In genomic region chr9:2047144-2047671, GRCh38 we compare ENCODE assay signal across 34 cellular contexts. TPM values are rescaled to one million over a fixed set of nuclear protein-coding genes. Genes with fewer than 3 reads are reported as not detected.
DNase-seq lines count a peak whose midpoint lies in the region; ATAC-seq, FAIRE-seq and TF ChIP-seq lines count a peak whose summit lies in the region.
"Had no signal": no experiment of that assay in that cellular context is flagged by ENCODE, and none has a peak within 500 bp of the region (broad histone marks: within the 10 kb centered on the region; RNA-seq: fewer than 3 reads in every experiment).

No MANE protein-coding gene starts in this region.

- H3K79me1 ChIP-seq in mesenchymal stem cell (replicated peaks; ENCODE audit: low read length, poor library complexity, severe bottlenecking): peaks cover 17% of the 10 kb centered on the region

- TF ChIP-seq EP300 in GM12878 (IDR thresholded peaks at IDR 0.05; ENCODE audit: borderline replicate concordance in 1 of 2, control insufficient read depth in 1 of 2, low read depth in 2 of 2, low read length in 2 of 2): no peak

- no peak for ATAC-seq in GM12878
- no peak for ATAC-seq in activated CD4-positive, CD25-positive, alpha-beta regulatory T cell treated with anti-CD3 and anti-CD28 coated beads, Interleukin-2, amount 50 U/mL, for 24 hours
- ATAC-seq: CD8-positive, alpha-beta T cell; heart right ventricle; left cardiac atrium; PC-3; sciatic nerve; SK-N-SH treated with all-trans-retinoic acid at 6 μM for 48 hours had no signal

- no peaks in the 10 kb centered on the region; the same call in 1 of the 2 replicates for H4K20me1 ChIP-seq in GM12878 (ENCODE audit: control insufficient read depth, insufficient read depth)

- WGBS in GM12878 (ENCODE audit: insufficient coverage, insufficient replicate concordance, low lambda C conversion rate, missing lambda C conversion rate): 96% methylated on average over 36 of the region's 54 CpGs
- WGBS in mesenchymal stem cell: 45% methylated on average over 44 of the region's 54 CpGs

- no peak overlapping the region for H3K9ac ChIP-seq in GM12878 (ENCODE audit: control insufficient read depth, insufficient read depth, low read length)
- no peak overlapping the region for H3K9ac ChIP-seq in mesenchymal stem cell (ENCODE audit: low read length)

- DNase-seq in HFF-Myc (ENCODE audit: extremely low read depth, low read depth) (no peak), GM12878 (ENCODE audit: low read depth, low spot score) (no peak), mesenchymal stem cell (no peak), retina (peak; percentile 53), nucleus accumbens (lab: John Stamatoyannopoulos, UW) (no peak), NCI-H748 treated with DMSO at 0.1 percent for 48 hours (lab: John Stamatoyannopoulos, UW) (no peak)
- DNase-seq: activated CD4-positive, alpha-beta memory T cell treated with anti-CD3 and anti-CD28 coated beads, Interleukin-2, amount 10 ng/mL, durations not matched to agents 7 days and 5 days; activated CD4-positive, CD25-positive, alpha-beta regulatory T cell treated with anti-CD3 and anti-CD28 coated beads, Interleukin-2, amount 50 U/mL, for 72 hours; activated CD8-positive, alpha-beta memory T cell treated with anti-CD3 and anti-CD28 coated beads, Interleukin-2, amount 50 U/mL, for 4 hours; activated naive CD4-positive, alpha-beta T cell treated with anti-CD3 and anti-CD28 coated beads for 36 hours; amniotic stem cell; BE2C; brain microvascular endothelial cell; CD8-positive, alpha-beta T cell; cerebellar nuclear complex; dermis blood vessel endothelial cell; foreskin melanocyte; heart right ventricle; immature natural killer cell; left cardiac atrium; MM.1S; NCI-H1930; NCI-H524 treated with DMSO at 0.1 percent for 48 hours; NK-92 treated with Interleukin-12 subunit alpha and Interleukin-12 subunit beta, amount 100 ng/mL, for 24 hours; PC-3; stimulated activated CD4-positive, alpha-beta T cell treated with anti-CD3 and anti-CD28 coated beads, Interleukin-12 subunit alpha, Interleukin-12 subunit beta, amount 100 ng/mL, for 4 hours; stimulated activated CD4-positive, alpha-beta T cell treated with anti-CD3 and anti-CD28 coated beads, Interleukin-2, amount 100 ng/mL, for 48 hours; T-helper 17 cell; thyroid gland had no signal

- no peak overlapping the region for H2BK12ac ChIP-seq in mesenchymal stem cell (ENCODE audit: low read length in 2 of 2)

- peak overlapping the region in 1 of 2 experiments; percentile 72 for H3K23ac ChIP-seq in mesenchymal stem cell (ENCODE audit: low read length in 2 of 2)

- H3K18ac ChIP-seq in mesenchymal stem cell (ENCODE audit: low read depth in 1 of 2, low read length in 2 of 2): peak overlapping the region in 1 of 2 experiments; percentile 29

- no peaks in the 10 kb centered on the region for H3K27me3 ChIP-seq in GM12878 (replicated peaks in 1 of 2; ENCODE audit: control insufficient read depth in 2 of 2, insufficient read depth in 2 of 2, low read length in 1 of 2)
- no peaks in the 10 kb centered on the region for H3K27me3 ChIP-seq in mesenchymal stem cell (ENCODE audit: control insufficient read depth in 1 of 2, insufficient read depth in 1 of 2, low read length in 2 of 2)
- H3K27me3 ChIP-seq: BE2C, brain microvascular endothelial cell, heart right ventricle, thyroid gland had no signal

- no peak for FAIRE-seq in GM12878 (lab: Jason Lieb, UNC)
- FAIRE-seq: GM12891, HTR-8/SVneo had no signal

- in situ Hi-C loops in GM12878 (cut with MboI): no loop called here

- no peak overlapping the region for H2BK15ac ChIP-seq in mesenchymal stem cell (ENCODE audit: low read depth, poor library complexity, severe bottlenecking)

- TF ChIP-seq RAD21 in GM12878 (IDR thresholded peaks at IDR 0.05; ENCODE audit: insufficient read depth, low read depth, low read length): no peak

- H3K4me1 ChIP-seq in GM12878 (ENCODE audit: control insufficient read depth, insufficient read depth, low read length): peaks cover 25% of the 10 kb centered on the region
- peaks cover 7% of the 10 kb centered on the region for H3K4me1 ChIP-seq in mesenchymal stem cell (ENCODE audit: control insufficient read depth, insufficient read depth, low read depth, low read length)
- H3K4me1 ChIP-seq: BE2C had no signal

- TF ChIP-seq CTCF in HFF-Myc (IDR thresholded peaks at IDR 0.05; ENCODE audit: low read depth, low read length, missing control alignments) (no peak), GM12878 (IDR thresholded peaks at IDR 0.05 in 2 of 3, conservative IDR thresholded peaks at IDR 0.05 in 1 of 3; ENCODE audit: control insufficient read depth in 2 of 3, extremely low read depth in 1 of 3, insufficient read depth in 1 of 3, low read depth in 3 of 3, low read length in 3 of 3) (no peak)

- SMC1A ChIA-PET in GM12878 (lab: Charles Lee; ENCODE audit: uncharacterized antibody, unreplicated experiment): interaction anchor here (0.6 to 1.4 kb wide), 2 partner anchors 18 to 27 kb away, joined by 3 read pairs; no protein-coding TSS in a partner anchor

- RAD21 ChIA-PET in GM12878 (lab: Charles Lee; ENCODE audit: unreplicated experiment): no interaction called here

- intact Hi-C loops in GM12878 (cut with micrococcal nuclease; ENCODE audit: unreplicated experiment): no loop called here

- no TSS peak for BruUV-seq in GM12878 (replicated peaks; lab: Mats Ljungman, UMichigan)

- H4K91ac ChIP-seq in mesenchymal stem cell (ENCODE audit: low read length): no peak overlapping the region

- peak overlapping the region; percentile 61 for H4K8ac ChIP-seq in mesenchymal stem cell (ENCODE audit: low read length)

- H2BK5ac ChIP-seq in mesenchymal stem cell (ENCODE audit: low read depth, low read length, poor library complexity, severe bottlenecking): no peak overlapping the region

- H3K4me2 ChIP-seq in GM12878 (ENCODE audit: control insufficient read depth, insufficient read depth) (no peak overlapping the region), mesenchymal stem cell (ENCODE audit: low read length, poor library complexity, severe bottlenecking) (peak overlapping the region; percentile 61)

- CTCF ChIA-PET in GM12878 (lab: Yijun Ruan, JAX): interaction anchor here (0.7 kb wide), 1 partner anchor 35 kb away, joined by 3 read pairs; no protein-coding TSS in a partner anchor

- H3K9me3 ChIP-seq in GM12878 (replicated peaks; ENCODE audit: control insufficient read depth, insufficient read depth, low read length) (no peaks in the 10 kb centered on the region), mesenchymal stem cell (ENCODE audit: control insufficient read depth, low read length) (no peaks in the 10 kb centered on the region)
- H3K9me3 ChIP-seq: BE2C, heart right ventricle, thyroid gland had no signal

- H3K36me3 ChIP-seq in GM12878 (ENCODE audit: control insufficient read depth in 2 of 2, insufficient read depth in 2 of 2, low read length in 1 of 2) (peaks cover 2 to 26% of the 10 kb centered on the region in 2 experiments), mesenchymal stem cell (ENCODE audit: control insufficient read depth in 1 of 2, insufficient read depth in 2 of 2, low read depth in 1 of 2, low read length in 2 of 2) (peaks cover 7 to 65% of the 10 kb centered on the region in 2 experiments)
- H3K36me3 ChIP-seq: BE2C, brain microvascular endothelial cell had no signal

- peaks cover 42% of the 10 kb centered on the region for H3K79me2 ChIP-seq in GM12878 (ENCODE audit: control insufficient read depth, insufficient read depth, low read length)

- H2BK120ac ChIP-seq in mesenchymal stem cell (ENCODE audit: low read depth, low read length): no peak overlapping the region

- no peak overlapping the region for H2AFZ ChIP-seq in GM12878 (ENCODE audit: control insufficient read depth, low read depth, low read length)
- H2AFZ ChIP-seq in mesenchymal stem cell (ENCODE audit: low read depth, low read length): no peak overlapping the region

- H3K27ac ChIP-seq in GM12878 (ENCODE audit: control insufficient read depth, insufficient read depth) (no peak overlapping the region), mesenchymal stem cell (ENCODE audit: low read length, poor library complexity, severe bottlenecking) (no peak overlapping the region)
- H3K27ac ChIP-seq: brain microvascular endothelial cell, heart right ventricle, thyroid gland had no signal

- H3K14ac ChIP-seq in mesenchymal stem cell (ENCODE audit: low read length in 2 of 2): no peak overlapping the region

- POLR2A ChIA-PET in GM12878 (lab: Charles Lee): interaction anchor here (1.2 kb wide), 1 partner anchor 32 kb away, joined by 3 read pairs; the partner anchor contains the start of gene SMARCA2

- H2AK5ac ChIP-seq in mesenchymal stem cell (ENCODE audit: low read length, severe bottlenecking): no peak overlapping the region

- H3K4me3 ChIP-seq in HFF-Myc (replicated peaks; ENCODE audit: low read depth, low read length) (0 out of 2 replicates have a peak overlapping the region, but pooled peaks have one; percentile 11), GM12878 (no peak overlapping the region), mesenchymal stem cell (ENCODE audit: insufficient read depth in 1 of 2, low read depth in 1 of 2, low read length in 2 of 2) (peak overlapping the region in 1 of 2 experiments; percentile 46)
- H3K4me3 ChIP-seq: heart right ventricle, thyroid gland had no signal

- no peak overlapping the region for H3K4ac ChIP-seq in mesenchymal stem cell (ENCODE audit: low read depth in 1 of 2, low read length in 2 of 2)

- peak; percentile 18; the same call in 1 of the 2 replicates for TF ChIP-seq POLR2A in GM12878 (IDR thresholded peaks at IDR 0.05; ENCODE audit: low read depth, low read length)

TF ChIP-seq in GM12878, 131 proteins besides CTCF, POLR2A, EP300 and RAD21 (continues in another document):
- TF ChIP-seq MTA2 (IDR thresholded peaks at IDR 0.05; ENCODE audit: low read depth) (no peak), ZZZ3 (IDR thresholded peaks at IDR 0.05; ENCODE audit: control insufficient read depth, insufficient read length, low read depth) (no peak)

RNA-seq across cellular contexts. Expression of gene SMARCA2, which starts 32.1 kb away (rescaled TPM):
- 820 and 827 TPM in 2 replicates for total RNA-seq in GM12878 (2013; cell fraction: nucleolus; rRNA removed)
- total RNA-seq in GM12878 (2014; rRNA removed) (208 and 234 TPM in 2 replicates), GM12878 (2014; rRNA removed; fragmentation: Illumina TruSeq; extraction: Trizol) (317 and 320 TPM in 2 replicates), GM12878 (2021) (387 and 392 TPM in 2 replicates)
- 128 TPM for polyA plus RNA-seq in GM12878 (2011; ENCODE audit: low read depth)
- polyA plus RNA-seq in GM12878 (2011; rRNA removed) (208 and 240 TPM in 2 replicates), GM12878 (2014; fragmentation: Illumina TruSeq; extraction: Trizol) (254 and 331 TPM in 2 replicates), GM12878 (2014; fragmentation: Nextera tagmentation; extraction: Ambion mirVana) (100 to 1,000 TPM; 100 to 130 TPM), GM12878 (2014; rRNA removed) (138 and 146 TPM in 2 replicates), GM12878 (2016; fragmentation: Nextera tagmentation; extraction: Ambion mirVana) (100 to 1,000 TPM; 184 to 200 TPM)
- 186 and 193 TPM in 2 replicates for polyA plus RNA-seq in GM12878 (2011; cell fraction: cytosol; rRNA removed)
- 252 and 269 TPM in 2 replicates for polyA plus RNA-seq in GM12878 (2011; cell fraction: nucleus; rRNA removed)
- polyA plus RNA-seq in GM12878 (2012): 176 and 191 TPM in 2 replicates
- polyA minus RNA-seq in GM12878 (2011; rRNA and poly(A)+ RNA removed): 444 and 518 TPM in 2 replicates
- 90.7 and 105 TPM in 2 replicates for polyA minus RNA-seq in GM12878 (2011; cell fraction: cytosol; rRNA and poly(A)+ RNA removed)
- 447 and 727 TPM in 2 replicates for polyA minus RNA-seq in GM12878 (2011; cell fraction: nucleus; rRNA and poly(A)+ RNA removed)
- 24.3 TPM for polyA plus RNA-seq in mesenchymal stem cell (2013, experiment 1 of 2)
- polyA plus RNA-seq in mesenchymal stem cell (2013, experiment 2 of 2): 23.4 TPM
